In the genomic region with DNA sequence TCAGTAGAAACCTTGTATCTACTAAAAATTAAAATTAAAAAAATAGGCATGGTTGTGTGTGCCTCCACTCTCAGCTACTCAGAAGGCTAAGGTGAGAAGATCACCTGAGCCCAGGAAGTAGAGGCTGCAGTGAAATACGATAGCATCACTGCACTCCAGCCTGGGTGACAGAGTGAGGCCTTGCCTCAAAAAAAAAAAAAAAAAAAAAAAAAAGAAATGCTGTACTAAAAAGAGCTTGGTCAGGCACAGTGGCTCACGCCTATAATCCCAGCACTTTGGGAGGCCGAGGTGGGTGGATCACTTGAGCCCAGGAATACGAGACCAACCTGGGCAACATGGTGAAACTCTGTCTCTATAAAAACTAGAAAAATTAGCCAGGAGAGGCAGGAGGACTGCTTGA, we compare ENCODE assay signal across 17 cellular contexts.
"Had no signal": no experiment of that assay in that cellular context is flagged by ENCODE, and none has a peak within 500 bp of the region (broad histone marks: within the 10 kb centered on the region; RNA-seq: fewer than 3 reads in every experiment).

No MANE protein-coding gene starts in this region.

- H3K4me3 Mint-ChIP-seq: activated CD4-positive, alpha-beta T cell treated with anti-CD3 and anti-CD28 coated beads, Interleukin-2, amount 10 ng/mL, durations not matched to agents 7 days and 5 days; activated CD8-positive, alpha-beta T cell treated with anti-CD3 and anti-CD28 coated beads, Interleukin-2, amount 10 ng/mL, durations not matched to agents 7 days and 5 days; activated naive CD4-positive, alpha-beta T cell treated with anti-CD3 and anti-CD28 coated beads, Interleukin-2, amount 10 ng/mL, durations not matched to agents 7 days and 5 days; activated naive CD8-positive, alpha-beta T cell treated with anti-CD3 and anti-CD28 coated beads, Interleukin-2, amount 50 U/mL, for 24 hours; activated T-cell treated with anti-CD3 and anti-CD28 coated beads, Interleukin-2, amount 50 U/mL, for 24 hours; brain; central memory CD8-positive, alpha-beta T cell; stimulated activated naive B cell treated with anti-CD40 and anti-IgM and Interleukin-4, amounts not matched to agents 10 μg/mL and 1 μg/mL and 100 μg/mL, for 72 hours had no signal

- H3K27ac ChIP-seq: colonic mucosa, left ventricle myocardium inferior, thoracic aorta had no signal

- H3K4me3 ChIP-seq: colonic mucosa, left ventricle myocardium inferior, thoracic aorta had no signal

- H3K4me1 ChIP-seq: colonic mucosa had no signal

- H3K9me3 ChIP-seq: colonic mucosa, left ventricle myocardium inferior, thoracic aorta had no signal

- H3K36me3 Mint-ChIP-seq: activated naive CD4-positive, alpha-beta T cell treated with anti-CD3 and anti-CD28 coated beads, Interleukin-2, amount 10 ng/mL, durations not matched to agents 7 days and 5 days; stimulated activated naive B cell treated with anti-CD40 and anti-IgM and Interleukin-4, amounts not matched to agents 10 μg/mL and 1 μg/mL and 100 μg/mL, for 72 hours had no signal

- H3K36me3 ChIP-seq: colonic mucosa, left ventricle myocardium inferior, thoracic aorta had no signal

- H3K27ac Mint-ChIP-seq: activated CD4-positive, alpha-beta T cell treated with anti-CD3 and anti-CD28 coated beads, Interleukin-2, amount 10 ng/mL, durations not matched to agents 7 days and 5 days; activated CD8-positive, alpha-beta T cell treated with anti-CD3 and anti-CD28 coated beads, Interleukin-2, amount 10 ng/mL, durations not matched to agents 7 days and 5 days; activated naive CD4-positive, alpha-beta T cell treated with anti-CD3 and anti-CD28 coated beads, Interleukin-2, amount 10 ng/mL, durations not matched to agents 7 days and 5 days; activated naive CD8-positive, alpha-beta T cell treated with anti-CD3 and anti-CD28 coated beads, Interleukin-2, amount 50 U/mL, for 24 hours; activated T-cell treated with anti-CD3 and anti-CD28 coated beads, Interleukin-2, amount 50 U/mL, for 24 hours; brain; stimulated activated naive B cell treated with anti-CD40 and anti-IgM and Interleukin-4, amounts not matched to agents 10 μg/mL and 1 μg/mL and 100 μg/mL, for 72 hours had no signal

- H3K27me3 ChIP-seq: colonic mucosa had no signal

- H3K9me3 Mint-ChIP-seq: activated CD4-positive, alpha-beta T cell treated with anti-CD3 and anti-CD28 coated beads, Interleukin-2, amount 10 ng/mL, durations not matched to agents 7 days and 5 days; activated naive CD4-positive, alpha-beta T cell treated with anti-CD3 and anti-CD28 coated beads, Interleukin-2, amount 10 ng/mL, durations not matched to agents 7 days and 5 days; activated T-cell treated with anti-CD3 and anti-CD28 coated beads, Interleukin-2, amount 50 U/mL, for 24 hours; brain; central memory CD8-positive, alpha-beta T cell; stimulated activated naive B cell treated with anti-CD40 and anti-IgM and Interleukin-4, amounts not matched to agents 10 μg/mL and 1 μg/mL and 100 μg/mL, for 72 hours had no signal

- DNase-seq: activated CD4-positive, alpha-beta T cell treated with anti-CD3 and anti-CD28 coated beads, Interleukin-2, amount 10 ng/mL, durations not matched to agents 7 days and 5 days; activated CD8-positive, alpha-beta T cell treated with anti-CD3 and anti-CD28 coated beads, Interleukin-2, amount 10 ng/mL, durations not matched to agents 7 days and 5 days; activated naive CD4-positive, alpha-beta T cell treated with anti-CD3 and anti-CD28 coated beads, Interleukin-2, amount 10 ng/mL, durations not matched to agents 7 days and 5 days; activated naive CD8-positive, alpha-beta T cell treated with anti-CD3 and anti-CD28 coated beads, Interleukin-2, amount 50 U/mL, for 24 hours; activated T-cell treated with anti-CD3 and anti-CD28 coated beads, Interleukin-2, amount 50 U/mL, for 24 hours; anterior cingulate cortex; colonic mucosa; foreskin melanocyte; head of caudate nucleus; left ventricle myocardium inferior; mammary epithelial cell; occipital lobe; stimulated activated naive B cell treated with anti-CD40 and anti-IgM and Interleukin-4, amounts not matched to agents 10 μg/mL and 1 μg/mL and 100 μg/mL, for 72 hours; T-helper 9 cell had no signal

- H3K27me3 Mint-ChIP-seq: activated CD4-positive, alpha-beta T cell treated with anti-CD3 and anti-CD28 coated beads, Interleukin-2, amount 10 ng/mL, durations not matched to agents 7 days and 5 days; activated naive CD4-positive, alpha-beta T cell treated with anti-CD3 and anti-CD28 coated beads, Interleukin-2, amount 10 ng/mL, durations not matched to agents 7 days and 5 days; activated naive CD8-positive, alpha-beta T cell treated with anti-CD3 and anti-CD28 coated beads, Interleukin-2, amount 50 U/mL, for 24 hours; activated T-cell treated with anti-CD3 and anti-CD28 coated beads, Interleukin-2, amount 50 U/mL, for 24 hours; brain; central memory CD8-positive, alpha-beta T cell; stimulated activated naive B cell treated with anti-CD40 and anti-IgM and Interleukin-4, amounts not matched to agents 10 μg/mL and 1 μg/mL and 100 μg/mL, for 72 hours had no signal

- H3K4me1 Mint-ChIP-seq: activated CD4-positive, alpha-beta T cell treated with anti-CD3 and anti-CD28 coated beads, Interleukin-2, amount 10 ng/mL, durations not matched to agents 7 days and 5 days; activated naive CD4-positive, alpha-beta T cell treated with anti-CD3 and anti-CD28 coated beads, Interleukin-2, amount 10 ng/mL, durations not matched to agents 7 days and 5 days had no signal
